ENCODE assay signal across 7 cellular contexts in the genomic region with DNA sequence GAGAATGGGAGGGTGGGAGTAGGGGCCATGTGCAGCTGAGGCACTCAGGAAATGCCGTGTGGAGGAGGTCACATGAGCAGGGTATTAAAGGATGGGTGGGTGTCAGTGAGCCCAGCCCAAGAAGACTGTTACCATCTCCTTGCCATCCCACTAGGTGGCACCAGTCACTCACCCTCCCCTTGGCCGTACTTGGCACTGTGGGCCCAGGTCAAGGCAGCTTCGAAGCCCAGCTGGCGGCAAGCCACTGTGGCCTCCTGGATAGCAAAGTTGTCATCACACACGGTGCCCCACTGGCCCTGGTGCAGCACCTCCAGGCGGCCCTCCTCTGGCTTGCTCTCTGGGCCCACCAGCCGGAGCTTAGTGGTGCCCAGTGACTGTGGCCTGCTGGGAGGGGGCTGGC. TPM values are rescaled to one million over a fixed set of nuclear protein-coding genes. Genes with fewer than 3 reads are reported as not detected.
DNase-seq lines count a peak whose midpoint lies in the region; ATAC-seq and TF ChIP-seq lines count a peak whose summit lies in the region.

No MANE protein-coding gene starts in this region.

- no peak overlapping the region for H3K4me3 ChIP-seq in MG63
- H3K4me3 ChIP-seq in astrocyte of the cerebellum (ENCODE audit: low read depth, low read length) = no peak overlapping the region

- no peaks in the 10 kb centered on the region for H3K9me3 ChIP-seq in MG63

- H3K27me3 ChIP-seq in MG63 = no peaks in the 10 kb centered on the region

- peak; percentile 10 for TF ChIP-seq CTCF in astrocyte of the cerebellum (IDR thresholded peaks at IDR 0.05; ENCODE audit: low read depth, low read length, missing control alignments)

- in situ Hi-C loops in astrocyte of the cerebellum (cut with HindIII; ENCODE audit: low sequenced_read_pairs) = no loop called here

- no peaks in the 10 kb centered on the region for H3K36me3 ChIP-seq in MG63

- DNase-seq in GM03348 (ENCODE audit: low spot score) = peak; percentile 76
- DNase-seq in MG63 = peak; percentile 55
- DNase-seq in astrocyte of the cerebellum (ENCODE audit: low read depth) = no peak
- DNase-seq in kidney tubule cell (ENCODE audit: low spot score) = peak; percentile 67
- DNase-seq in DMS79 treated with DMSO at 0.1 percent for 48 hours (lab: John Stamatoyannopoulos, UW) = no peak

- ATAC-seq in GM18858 (IDR thresholded peaks at IDR 0.05; ENCODE audit: unreplicated experiment) = no peak
- ATAC-seq in HG03457 (IDR thresholded peaks at IDR 0.05; ENCODE audit: unreplicated experiment) = no peak

RNA-seq across cellular contexts. Expression of gene LOXL4, which starts 5.4 kb away (rescaled TPM):
- total RNA-seq in MG63 (2014; rRNA removed; shearing (Covaris generic); ENCODE audit: low replicate concordance) = not detected in 2 replicates

Comparison
In these comparisons a context has a peak if more than half of its experiments do, and no peak if none do; other contexts are left out.
1. DNase-seq: peak in GM03348 (single experiment), MG63 (single experiment) and kidney tubule cell (single experiment); none in astrocyte of the cerebellum (single experiment) and DMS79 treated with DMSO at 0.1 percent for 48 hours (single experiment).